ENCODE assay signal across 11 cellular contexts in genomic region chr12:104825408-104825807, GRCh38.
DNase-seq lines count a peak whose midpoint lies in the region; ATAC-seq and TF ChIP-seq lines count a peak whose summit lies in the region.
"Had no signal": no experiment of that assay in that cellular context is flagged by ENCODE, and none has a peak within 500 bp of the region (broad histone marks: within the 10 kb centered on the region; RNA-seq: fewer than 3 reads in every experiment).

No MANE protein-coding gene starts in this region.

- peaks cover 14% of the 10 kb centered on the region for H3K9me3 Mint-ChIP-seq in activated T-helper 1 cell treated with anti-CD3 and anti-CD28 coated beads, Interleukin-12 subunit alpha, Interleukin-12 subunit beta, Interleukin-2, Interleukin-4 antibody, amounts not matched to agents 30 ng/mL and 10 ng/mL and 1 ng/mL, durations not matched to agents 14 hours and 24 hours and 36 hours

- H3K9me3 ChIP-seq in PC-3 (ENCODE audit: low read length) (no peaks in the 10 kb centered on the region), spleen (peaks cover 0 to 30% (median 27%) of the 10 kb centered on the region in 8 donors)

- intact Hi-C loops in PC-3 (cut with micrococcal nuclease) (loop anchor here (1.0 kb wide), 1 partner anchor 443 kb away; no protein-coding TSS in a partner anchor), spleen (cut with DNase I; ENCODE audit: low total_unique reads) (no loop called here)
- intact Hi-C loops in activated T-helper 1 cell treated with anti-CD3 and anti-CD28 coated beads, Interleukin-12 subunit alpha, Interleukin-12 subunit beta, Interleukin-2, Interleukin-4 antibody, amounts not matched to agents 30 ng/mL and 10 ng/mL and 1 ng/mL, durations not matched to agents 14 hours and 24 hours and 36 hours (cut with micrococcal nuclease), result loop anchor here (5.0 kb wide), 1 partner anchor 443 kb away; no protein-coding TSS in a partner anchor

- no peaks in the 10 kb centered on the region for H3K9me2 ChIP-seq in PC-3 (replicated peaks; ENCODE audit: low read length)

- H3K4me1 ChIP-seq in PC-3 (ENCODE audit: insufficient read depth, low read length), result no peaks in the 10 kb centered on the region
- H3K4me1 ChIP-seq in spleen, result no peaks in the 10 kb centered on the region

- no peak overlapping the region for H3K27ac Mint-ChIP-seq in activated T-helper 1 cell treated with anti-CD3 and anti-CD28 coated beads, Interleukin-12 subunit alpha, Interleukin-12 subunit beta, Interleukin-2, Interleukin-4 antibody, amounts not matched to agents 30 ng/mL and 10 ng/mL and 1 ng/mL, durations not matched to agents 14 hours and 24 hours and 36 hours

- H3K27ac ChIP-seq in PC-3 (ENCODE audit: low read length) (no peak overlapping the region), spleen (no peak overlapping the region)

- H3K36me3 ChIP-seq in PC-3 (ENCODE audit: low read depth, low read length) (no peaks in the 10 kb centered on the region), spleen (no peaks in the 10 kb centered on the region)

- TF ChIP-seq POLR2A in spleen (IDR thresholded peaks at IDR 0.05), result no peak

- no peaks in the 10 kb centered on the region for H4K20me1 ChIP-seq in PC-3 (ENCODE audit: low read length)

- no peak overlapping the region for H3K4me2 ChIP-seq in PC-3 (ENCODE audit: low read length)

- no peaks in the 10 kb centered on the region for H3K27me3 Mint-ChIP-seq in activated T-helper 1 cell treated with anti-CD3 and anti-CD28 coated beads, Interleukin-12 subunit alpha, Interleukin-12 subunit beta, Interleukin-2, Interleukin-4 antibody, amounts not matched to agents 30 ng/mL and 10 ng/mL and 1 ng/mL, durations not matched to agents 14 hours and 24 hours and 36 hours (ENCODE audit: insufficient read depth)

- no peak overlapping the region for H3K4me3 Mint-ChIP-seq in activated T-helper 1 cell treated with anti-CD3 and anti-CD28 coated beads, Interleukin-12 subunit alpha, Interleukin-12 subunit beta, Interleukin-2, Interleukin-4 antibody, amounts not matched to agents 30 ng/mL and 10 ng/mL and 1 ng/mL, durations not matched to agents 14 hours and 24 hours and 36 hours

- WGBS in spleen, 5 donors, result 75 to 92% (median 84%) methylated on average over 2 of the region's 2 CpGs

- peaks cover 8% of the 10 kb centered on the region for H3K4me1 Mint-ChIP-seq in activated T-helper 1 cell treated with anti-CD3 and anti-CD28 coated beads, Interleukin-12 subunit alpha, Interleukin-12 subunit beta, Interleukin-2, Interleukin-4 antibody, amounts not matched to agents 30 ng/mL and 10 ng/mL and 1 ng/mL, durations not matched to agents 14 hours and 24 hours and 36 hours (ENCODE audit: low read depth)

- POLR2A ChIA-PET in PC-3 (lab: Charles Lee; ENCODE audit: unreplicated experiment), result no interaction called here

- CTCF ChIA-PET in PC-3 (lab: Charles Lee), result no interaction called here

- H3K79me2 ChIP-seq in PC-3 (ENCODE audit: low read length), result no peaks in the 10 kb centered on the region

- H3K4me3 ChIP-seq in AG09309 (ENCODE audit: control insufficient read depth, low read depth, low read length) (no peak overlapping the region), GM12865 (ENCODE audit: low read depth, low read length) (no peak overlapping the region), PC-3 (ENCODE audit: low read length) (no peak overlapping the region), fibroblast of the aortic adventitia (ENCODE audit: low read depth, low read length) (no peak overlapping the region), spleen (no peak overlapping the region)

- DNase-seq in AG09309 (ENCODE audit: low read depth), result no peak
- peak; percentile 9 for DNase-seq in GM12865 (ENCODE audit: low read depth)
- DNase-seq in PC-3, result peak; percentile 70
- DNase-seq in fibroblast of the aortic adventitia (ENCODE audit: low read depth), result no peak
- DNase-seq in spleen, result no peak
- DNase-seq in activated T-helper 1 cell treated with anti-CD3 and anti-CD28 coated beads, Interleukin-12 subunit alpha, Interleukin-12 subunit beta, Interleukin-2, Interleukin-4 antibody, amounts not matched to agents 30 ng/mL and 10 ng/mL and 1 ng/mL, durations not matched to agents 14 hours and 24 hours and 36 hours (ENCODE audit: low spot score), result no peak
- DNase-seq: activated effector memory CD4-positive, alpha-beta T cell treated with anti-CD3 and anti-CD28 coated beads, Interleukin-2, amount 50 U/mL, for 16 hours; cortex of kidney; small intestine had no signal

- H3K27me3 ChIP-seq in PC-3 (ENCODE audit: low read length) (no peaks in the 10 kb centered on the region), spleen (replicated peaks in 1 of 7) (no peaks in the 10 kb centered on the region)

- peak; percentile 42; the same call in 1 of the 2 replicates for ATAC-seq in PC-3
- ATAC-seq in HG02973 (IDR thresholded peaks at IDR 0.05; ENCODE audit: unreplicated experiment), result no peak
- no peak for ATAC-seq in HG02588 (IDR thresholded peaks at IDR 0.05; ENCODE audit: unreplicated experiment)

- no peak overlapping the region for H3K9ac ChIP-seq in PC-3 (ENCODE audit: low read length)

- H3F3A ChIP-seq in PC-3 (ENCODE audit: low read length, unreplicated experiment), result no peaks in the 10 kb centered on the region

- peaks cover 10% of the 10 kb centered on the region for H3K36me3 Mint-ChIP-seq in activated T-helper 1 cell treated with anti-CD3 and anti-CD28 coated beads, Interleukin-12 subunit alpha, Interleukin-12 subunit beta, Interleukin-2, Interleukin-4 antibody, amounts not matched to agents 30 ng/mL and 10 ng/mL and 1 ng/mL, durations not matched to agents 14 hours and 24 hours and 36 hours (ENCODE audit: low read depth)

- no TSS peak for BruUV-seq in PC-3 (replicated peaks; lab: Mats Ljungman, UMichigan)

- no peak overlapping the region for H2AFZ ChIP-seq in PC-3 (ENCODE audit: low read length)

- TF ChIP-seq CTCF in AG09309 (IDR thresholded peaks at IDR 0.05; ENCODE audit: control insufficient read depth, insufficient read depth, low read depth, low read length, missing control alignments), result peak; percentile 31
- peak; percentile 9 for TF ChIP-seq CTCF in GM12865 (IDR thresholded peaks at IDR 0.05; ENCODE audit: insufficient read depth, low read depth, low read length, missing control alignments)
- peak; percentile 89 for TF ChIP-seq CTCF in PC-3 (conservative IDR thresholded peaks at IDR 0.05; ENCODE audit: low read depth, low read length)
- peak; percentile 17 for TF ChIP-seq CTCF in fibroblast of the aortic adventitia (IDR thresholded peaks at IDR 0.05; ENCODE audit: insufficient read depth, low read length)
- peak in 4 of 11 experiments; percentile 15 to 33 (median 22) for TF ChIP-seq CTCF in spleen (IDR thresholded peaks at IDR 0.05 in 8 of 11, conservative IDR thresholded peaks at IDR 0.05 in 3 of 11)

Comparison
In these comparisons a context has a peak if more than half of its experiments do, and no peak if none do; other contexts are left out.
1. DNase-seq: peak in GM12865 (single experiment) and PC-3 (single experiment); none in AG09309 (single experiment), fibroblast of the aortic adventitia (single experiment), spleen (single experiment) and activated T-helper 1 cell treated with anti-CD3 and anti-CD28 coated beads, Interleukin-12 subunit alpha, Interleukin-12 subunit beta, Interleukin-2, Interleukin-4 antibody, amounts not matched to agents 30 ng/mL and 10 ng/mL and 1 ng/mL, durations not matched to agents 14 hours and 24 hours and 36 hours (single experiment).